In the genomic region with DNA sequence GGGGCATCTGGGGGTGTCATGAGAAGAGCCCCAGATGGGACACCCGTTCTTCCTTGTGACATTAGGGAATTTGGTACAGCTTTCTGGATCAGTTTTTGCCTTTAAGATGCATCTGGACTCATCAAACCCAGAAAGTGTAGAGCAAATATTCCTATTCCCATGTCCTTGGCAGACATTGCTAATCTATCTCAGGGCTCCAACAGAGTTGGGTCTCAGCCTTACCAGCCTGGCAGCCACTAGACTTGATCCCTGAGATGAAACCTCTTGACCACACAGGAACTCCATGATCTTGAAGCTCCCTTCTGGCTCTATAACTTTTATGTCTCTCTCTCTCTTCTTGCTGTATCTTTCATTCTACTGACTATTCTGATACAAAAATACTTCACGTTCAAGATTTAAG, we compare ENCODE assay signal across 1 cellular context.
TF ChIP-seq lines count a peak whose summit lies in the region.

No MANE protein-coding gene starts in this region.

TF ChIP-seq in A549, 52 proteins besides CTCF, POLR2A, EP300 and RAD21 (continued from another document):
- no peak for TF ChIP-seq NR3C1 (IDR thresholded peaks at IDR 0.05)
- no peak for TF ChIP-seq HOXB13 (CRISPR knock-in tag; IDR thresholded peaks at IDR 0.05; ENCODE audit: low read depth)
- TF ChIP-seq, protein P1, sequence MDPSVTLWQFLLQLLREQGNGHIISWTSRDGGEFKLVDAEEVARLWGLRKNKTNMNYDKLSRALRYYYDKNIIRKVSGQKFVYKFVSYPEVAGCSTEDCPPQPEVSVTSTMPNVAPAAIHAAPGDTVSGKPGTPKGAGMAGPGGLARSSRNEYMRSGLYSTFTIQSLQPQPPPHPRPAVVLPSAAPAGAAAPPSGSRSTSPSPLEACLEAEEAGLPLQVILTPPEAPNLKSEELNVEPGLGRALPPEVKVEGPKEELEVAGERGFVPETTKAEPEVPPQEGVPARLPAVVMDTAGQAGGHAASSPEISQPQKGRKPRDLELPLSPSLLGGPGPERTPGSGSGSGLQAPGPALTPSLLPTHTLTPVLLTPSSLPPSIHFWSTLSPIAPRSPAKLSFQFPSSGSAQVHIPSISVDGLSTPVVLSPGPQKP (IDR thresholded peaks at IDR 0.05; ENCODE audit: low read depth, low read length), result no peak
- no peak for TF ChIP-seq EHMT2 (IDR thresholded peaks at IDR 0.05; ENCODE audit: low read depth)
- TF ChIP-seq CHD4 (IDR thresholded peaks at IDR 0.05; ENCODE audit: borderline replicate concordance), result no peak
TF ChIP-seq in A549: peak in this region for 0.
